Comparison of ENCODE assay signal across 8 cellular contexts in genomic region chrX:19990225-19990518, GRCh38. TPM values are rescaled to one million over a fixed set of nuclear protein-coding genes. Genes with fewer than 3 reads are reported as not detected.
DNase-seq lines count a peak whose midpoint lies in the region; ATAC-seq, FAIRE-seq and TF ChIP-seq lines count a peak whose summit lies in the region.

No MANE protein-coding gene starts in this region.

- H3K4me3 ChIP-seq in astrocyte (ENCODE audit: insufficient read depth, low read depth, low read length) (peak overlapping the region; percentile 66), stomach smooth muscle (ENCODE audit: low read length in 2 of 2) (peak overlapping the region; percentile 46 to 73)

- peak; percentile 2 for DNase-seq in COLO829 (ENCODE audit: low spot score)
- DNase-seq in astrocyte (ENCODE audit: low read depth): no peak
- DNase-seq in inferior parietal cortex (ENCODE audit: extremely low spot score): peak; percentile 5
- DNase-seq in D721Med (ENCODE audit: insufficient read length, low spot score): no peak

- ATAC-seq in GM19438 (IDR thresholded peaks at IDR 0.05; ENCODE audit: low read depth, unreplicated experiment) (peak; percentile 8), HG03520 (IDR thresholded peaks at IDR 0.05; ENCODE audit: unreplicated experiment) (peak; percentile 10), GM18870 (IDR thresholded peaks at IDR 0.05; ENCODE audit: unreplicated experiment) (no peak)

- no peak overlapping the region for H3K27ac ChIP-seq in astrocyte (ENCODE audit: low read depth, low read length)
- no peak overlapping the region for H3K27ac ChIP-seq in stomach smooth muscle (ENCODE audit: low read length)

- peaks cover 11% of the 10 kb centered on the region for H3K79me2 ChIP-seq in astrocyte (ENCODE audit: insufficient read depth, low read length)

- H3K27me3 Mint-ChIP-seq in astrocyte (ENCODE audit: low read depth, unreplicated experiment): no peaks in the 10 kb centered on the region

- H4K20me1 ChIP-seq in astrocyte (ENCODE audit: insufficient read depth, low read length): no peaks in the 10 kb centered on the region

- H3K36me3 ChIP-seq in astrocyte (ENCODE audit: insufficient read depth, low read length) (no peaks in the 10 kb centered on the region), stomach smooth muscle (ENCODE audit: control insufficient read depth in 2 of 2, insufficient read depth in 2 of 2, low read length in 2 of 2) (no peaks in the 10 kb centered on the region)

- peak overlapping the region; percentile 94 for H3K4me3 Mint-ChIP-seq in astrocyte (ENCODE audit: unreplicated experiment)

- H3K4me2 ChIP-seq in astrocyte (ENCODE audit: low read length): peak overlapping the region; percentile 87

- H2AFZ ChIP-seq in astrocyte (ENCODE audit: low read depth, low read length): peak overlapping the region; percentile 75

- H3K9ac ChIP-seq in astrocyte (ENCODE audit: low read length): peak overlapping the region; percentile 81
- H3K9ac ChIP-seq in stomach smooth muscle (ENCODE audit: low read length in 2 of 2): peak overlapping the region; percentile 51 to 70

- H3K36me3 Mint-ChIP-seq in astrocyte (ENCODE audit: low read depth, unreplicated experiment): no peaks in the 10 kb centered on the region

- FAIRE-seq in astrocyte (lab: Jason Lieb, UNC): no peak
- no peak for FAIRE-seq in D721Med (lab: Jason Lieb, UNC)

- no peak for TF ChIP-seq CTCF in astrocyte (IDR thresholded peaks at IDR 0.05; ENCODE audit: insufficient read depth, low read depth, low read length)
- no peak for TF ChIP-seq CTCF in D721Med (IDR thresholded peaks at IDR 0.05; ENCODE audit: insufficient read depth, missing control alignments)

- H3K4me1 Mint-ChIP-seq in astrocyte (ENCODE audit: low read depth, unreplicated experiment): peaks cover 4% of the 10 kb centered on the region

- H3K9me3 Mint-ChIP-seq in astrocyte (ENCODE audit: unreplicated experiment): no peaks in the 10 kb centered on the region

- H3K4me1 ChIP-seq in astrocyte (ENCODE audit: insufficient read depth, low read length) (no peaks in the 10 kb centered on the region), stomach smooth muscle (ENCODE audit: control insufficient read depth, insufficient read depth, low read length) (no peaks in the 10 kb centered on the region)

- peak overlapping the region; percentile 89 for H3K27ac Mint-ChIP-seq in astrocyte (ENCODE audit: unreplicated experiment)

- H3K9me3 ChIP-seq in astrocyte (ENCODE audit: insufficient read depth, low read depth, low read length): no peaks in the 10 kb centered on the region
- no peaks in the 10 kb centered on the region for H3K9me3 ChIP-seq in stomach smooth muscle (ENCODE audit: control insufficient read depth in 2 of 2, low read length in 2 of 2)

- no peaks in the 10 kb centered on the region for H3K27me3 ChIP-seq in astrocyte (ENCODE audit: insufficient read depth, low read length)
- no peaks in the 10 kb centered on the region for H3K27me3 ChIP-seq in stomach smooth muscle (ENCODE audit: control insufficient read depth in 1 of 2, insufficient read depth in 2 of 2, low read length in 2 of 2)

RNA-seq across cellular contexts. Expression of gene BCLAF3, which starts 0.7 kb away (rescaled TPM):
- 8.3 and 9.9 TPM in 2 replicates for total RNA-seq in astrocyte

Comparison
In these comparisons a context has a peak if more than half of its experiments do, and no peak if none do; other contexts are left out.
1. DNase-seq: peak in COLO829 (single experiment) and inferior parietal cortex (single experiment); none in astrocyte (single experiment) and D721Med (single experiment).